In genomic region chr1:176656257-176656995, GRCh38 we compare ENCODE assay signal across 14 cellular contexts.
DNase-seq lines count a peak whose midpoint lies in the region; ATAC-seq, FAIRE-seq and TF ChIP-seq lines count a peak whose summit lies in the region.
"Had no signal": no experiment of that assay in that cellular context is flagged by ENCODE, and none has a peak within 500 bp of the region (broad histone marks: within the 10 kb centered on the region; RNA-seq: fewer than 3 reads in every experiment).

No MANE protein-coding gene starts in this region.

- DNase-seq in GM23338 (ENCODE audit: low spot score) = no peak
- DNase-seq in astrocyte (ENCODE audit: low read depth) = peak; percentile 94
- DNase-seq in right cardiac atrium = no peak
- no peak for DNase-seq in activated naive CD4-positive, alpha-beta T cell treated with anti-CD3 and anti-CD28 coated beads for 36 hours
- DNase-seq in activated CD4-positive, alpha-beta T cell treated with anti-CD3 and anti-CD28 coated beads, Interleukin-2, amount 50 U/mL, for 48 hours = no peak
- no peak for DNase-seq in GM12892 (ENCODE audit: insufficient read length)
- DNase-seq: activated CD8-positive, alpha-beta memory T cell treated with anti-CD3 and anti-CD28 coated beads, Interleukin-2, amount 50 U/mL, for 4 hours; DND-41; lower lobe of right lung; NCI-H187 treated with DMSO at 0.1 percent for 48 hours had no signal

- H3K4me1 ChIP-seq in GM23338 (ENCODE audit: insufficient read depth) (no peaks in the 10 kb centered on the region; the same call in 1 of the 2 replicates), astrocyte (ENCODE audit: insufficient read depth, low read length) (peaks cover 8% of the 10 kb centered on the region), right cardiac atrium (ENCODE audit: control insufficient read depth, insufficient read depth, low read length) (no peaks in the 10 kb centered on the region), skeletal muscle satellite cell (ENCODE audit: control insufficient read depth, insufficient read depth, low read length) (peaks cover 11% of the 10 kb centered on the region)
- H3K4me1 ChIP-seq: lower lobe of right lung had no signal

- H3F3A ChIP-seq in GM23338 (replicated peaks; ENCODE audit: low read depth) = no peaks in the 10 kb centered on the region

- H3K9ac ChIP-seq in astrocyte (ENCODE audit: low read length) (peak overlapping the region; percentile 82), skeletal muscle satellite cell (ENCODE audit: low read depth, low read length) (peak overlapping the region; percentile 67)

- H3K9me3 ChIP-seq in astrocyte (ENCODE audit: insufficient read depth, low read depth, low read length) (no peaks in the 10 kb centered on the region), right cardiac atrium (ENCODE audit: control insufficient read depth, low read length) (peaks cover 2% of the 10 kb centered on the region), skeletal muscle satellite cell (replicated peaks; ENCODE audit: low read length) (no peaks in the 10 kb centered on the region)

- no peak overlapping the region for H3K27ac Mint-ChIP-seq in GM23338
- H3K27ac Mint-ChIP-seq in astrocyte (ENCODE audit: unreplicated experiment) = peak overlapping the region; percentile 95
- no peak overlapping the region for H3K27ac Mint-ChIP-seq in activated naive CD4-positive, alpha-beta T cell treated with anti-CD3 and anti-CD28 coated beads for 36 hours

- no peaks in the 10 kb centered on the region for H3K36me3 ChIP-seq in GM23338 (ENCODE audit: insufficient read depth)
- H3K36me3 ChIP-seq in astrocyte (ENCODE audit: insufficient read depth, low read length) = no peaks in the 10 kb centered on the region
- H3K36me3 ChIP-seq in skeletal muscle satellite cell (ENCODE audit: insufficient read depth, low read length) = no peaks in the 10 kb centered on the region
- H3K36me3 ChIP-seq: lower lobe of right lung had no signal

- ATAC-seq in GM23338 (no peak), right cardiac atrium (peak; percentile 98), HG03571 (IDR thresholded peaks at IDR 0.05; ENCODE audit: unreplicated experiment) (no peak)

- no peaks in the 10 kb centered on the region for H4K20me1 ChIP-seq in GM23338 (replicated peaks; ENCODE audit: insufficient read depth)
- no peaks in the 10 kb centered on the region for H4K20me1 ChIP-seq in astrocyte (ENCODE audit: insufficient read depth, low read length)

- H3K36me3 Mint-ChIP-seq in GM23338 (ENCODE audit: low read depth) = no peaks in the 10 kb centered on the region
- H3K36me3 Mint-ChIP-seq in astrocyte (ENCODE audit: low read depth, unreplicated experiment) = peaks cover 3% of the 10 kb centered on the region
- no peaks in the 10 kb centered on the region for H3K36me3 Mint-ChIP-seq in activated naive CD4-positive, alpha-beta T cell treated with anti-CD3 and anti-CD28 coated beads for 36 hours (ENCODE audit: low read depth)

- WGBS in right cardiac atrium = 17% methylated on average over 3 of the region's 3 CpGs

- no peak for TF ChIP-seq POLR2A in GM12892 (IDR thresholded peaks at IDR 0.05; ENCODE audit: low read depth, low read length)

- H2AFZ ChIP-seq in GM23338 = peak overlapping the region; percentile 56; the same call in 1 of the 2 replicates
- peak overlapping the region; percentile 34 for H2AFZ ChIP-seq in astrocyte (ENCODE audit: low read depth, low read length)

- H3K4me3 Mint-ChIP-seq in GM23338 = no peak overlapping the region
- H3K4me3 Mint-ChIP-seq in astrocyte (ENCODE audit: unreplicated experiment) = no peak overlapping the region
- H3K4me3 Mint-ChIP-seq in activated naive CD4-positive, alpha-beta T cell treated with anti-CD3 and anti-CD28 coated beads for 36 hours = no peak overlapping the region

- H3K27me3 ChIP-seq in GM23338 (ENCODE audit: insufficient read depth) (no peaks in the 10 kb centered on the region), astrocyte (ENCODE audit: insufficient read depth, low read length) (no peaks in the 10 kb centered on the region), right cardiac atrium (ENCODE audit: control insufficient read depth, insufficient read depth) (no peaks in the 10 kb centered on the region), skeletal muscle satellite cell (ENCODE audit: control insufficient read depth, insufficient read depth, low read length) (no peaks in the 10 kb centered on the region)

- TF ChIP-seq CTCF in GM23338 (conservative IDR thresholded peaks at IDR 0.05; ENCODE audit: low read depth in 2 of 2) = no peak
- no peak for TF ChIP-seq CTCF in astrocyte (IDR thresholded peaks at IDR 0.05; ENCODE audit: insufficient read depth, low read depth, low read length)

- H3K9me2 ChIP-seq in GM23338 (ENCODE audit: insufficient read depth) = no peaks in the 10 kb centered on the region; the same call in 1 of the 2 replicates

- H3K4me3 ChIP-seq in GM23338 (no peak overlapping the region), astrocyte (ENCODE audit: insufficient read depth, low read depth, low read length) (peak overlapping the region; percentile 30), right cardiac atrium (ENCODE audit: low read length) (no peak overlapping the region), skeletal muscle satellite cell (ENCODE audit: low read length) (peak overlapping the region; percentile 8)
- H3K4me3 ChIP-seq: lower lobe of right lung, SK-N-MC had no signal

- CTCF ChIA-PET in activated naive CD4-positive, alpha-beta T cell treated with anti-CD3 and anti-CD28 coated beads for 36 hours (lab: Charles Lee) = no interaction called here

- H3K4me1 Mint-ChIP-seq in GM23338 = peaks cover 2% of the 10 kb centered on the region; the same call in 2 of the 3 replicates
- H3K4me1 Mint-ChIP-seq in astrocyte (ENCODE audit: low read depth, unreplicated experiment) = peaks cover 18% of the 10 kb centered on the region
- H3K4me1 Mint-ChIP-seq in activated naive CD4-positive, alpha-beta T cell treated with anti-CD3 and anti-CD28 coated beads for 36 hours (ENCODE audit: low read depth) = no peaks in the 10 kb centered on the region

- H3K4me2 ChIP-seq in GM23338 (no peak overlapping the region), astrocyte (ENCODE audit: low read length) (peak overlapping the region; percentile 77), skeletal muscle satellite cell (ENCODE audit: low read length) (peak overlapping the region; percentile 41)

- H3K27me3 Mint-ChIP-seq in GM23338 (ENCODE audit: insufficient read depth, low read depth, poor library complexity) = no peaks in the 10 kb centered on the region
- H3K27me3 Mint-ChIP-seq in astrocyte (ENCODE audit: low read depth, unreplicated experiment) = peaks cover 2% of the 10 kb centered on the region
- peaks cover 5% of the 10 kb centered on the region for H3K27me3 Mint-ChIP-seq in activated naive CD4-positive, alpha-beta T cell treated with anti-CD3 and anti-CD28 coated beads for 36 hours (ENCODE audit: low read depth)

- H3K27ac ChIP-seq in GM23338 (ENCODE audit: low read depth) (no peak overlapping the region), astrocyte (ENCODE audit: low read depth, low read length) (peak overlapping the region; percentile 93), right cardiac atrium (ENCODE audit: low read length) (peak overlapping the region; percentile 100)
- H3K27ac ChIP-seq: lower lobe of right lung, SK-N-MC had no signal

- peaks cover 4% of the 10 kb centered on the region; the same call in 2 of the 3 replicates for H3K9me3 Mint-ChIP-seq in GM23338
- H3K9me3 Mint-ChIP-seq in astrocyte (ENCODE audit: unreplicated experiment) = no peaks in the 10 kb centered on the region
- H3K9me3 Mint-ChIP-seq in activated naive CD4-positive, alpha-beta T cell treated with anti-CD3 and anti-CD28 coated beads for 36 hours = peaks cover 15% of the 10 kb centered on the region

- FAIRE-seq in astrocyte (lab: Jason Lieb, UNC) (peak; percentile 88), GM12892 (lab: Jason Lieb, UNC) (no peak)
- FAIRE-seq: endometrium had no signal

- intact Hi-C loops in right cardiac atrium (cut with DNase I) = no loop called here
- intact Hi-C loops in activated naive CD4-positive, alpha-beta T cell treated with anti-CD3 and anti-CD28 coated beads for 36 hours (cut with micrococcal nuclease) = no loop called here

- H3K79me2 ChIP-seq in GM23338 (replicated peaks; ENCODE audit: insufficient read depth) = no peaks in the 10 kb centered on the region
- no peaks in the 10 kb centered on the region for H3K79me2 ChIP-seq in astrocyte (ENCODE audit: insufficient read depth, low read length)

TF ChIP-seq in GM23338, 12 proteins besides CTCF, POLR2A, EP300 and RAD21 (continues in another document):
- no peak for TF ChIP-seq ZNF331 (CRISPR knock-in tag; IDR thresholded peaks at IDR 0.05; ENCODE audit: low read depth)
- TF ChIP-seq POLR2AphosphoS5 (IDR thresholded peaks at IDR 0.05; ENCODE audit: low read depth) = no peak
- TF ChIP-seq EZH2phosphoT487 (IDR thresholded peaks at IDR 0.05; ENCODE audit: unreplicated experiment) = no peak
- TF ChIP-seq REST (IDR thresholded peaks at IDR 0.05; ENCODE audit: unreplicated experiment) = no peak
- TF ChIP-seq STAT1 (IDR thresholded peaks at IDR 0.05; ENCODE audit: unreplicated experiment) = no peak
- no peak for TF ChIP-seq NANOG (IDR thresholded peaks at IDR 0.05; ENCODE audit: borderline replicate concordance)
- TF ChIP-seq CREB1 (CRISPR knock-in tag; IDR thresholded peaks at IDR 0.05; ENCODE audit: low read depth) = no peak
- TF ChIP-seq ZNF114 (CRISPR knock-in tag; IDR thresholded peaks at IDR 0.05) = no peak
- TF ChIP-seq EZH2 (IDR thresholded peaks at IDR 0.05; ENCODE audit: low read depth, unreplicated experiment) = no peak

Comparison
In these comparisons a context has a peak if more than half of its experiments do, and no peak if none do; other contexts are left out.
1. ATAC-seq: peak in right cardiac atrium (2 of 2); none in GM23338 (single experiment) and HG03571 (single experiment).
2. H3K4me3 ChIP-seq: peak in astrocyte (single experiment) and skeletal muscle satellite cell (single experiment); none in GM23338 (single experiment) and right cardiac atrium (single experiment).